In the genomic region with DNA sequence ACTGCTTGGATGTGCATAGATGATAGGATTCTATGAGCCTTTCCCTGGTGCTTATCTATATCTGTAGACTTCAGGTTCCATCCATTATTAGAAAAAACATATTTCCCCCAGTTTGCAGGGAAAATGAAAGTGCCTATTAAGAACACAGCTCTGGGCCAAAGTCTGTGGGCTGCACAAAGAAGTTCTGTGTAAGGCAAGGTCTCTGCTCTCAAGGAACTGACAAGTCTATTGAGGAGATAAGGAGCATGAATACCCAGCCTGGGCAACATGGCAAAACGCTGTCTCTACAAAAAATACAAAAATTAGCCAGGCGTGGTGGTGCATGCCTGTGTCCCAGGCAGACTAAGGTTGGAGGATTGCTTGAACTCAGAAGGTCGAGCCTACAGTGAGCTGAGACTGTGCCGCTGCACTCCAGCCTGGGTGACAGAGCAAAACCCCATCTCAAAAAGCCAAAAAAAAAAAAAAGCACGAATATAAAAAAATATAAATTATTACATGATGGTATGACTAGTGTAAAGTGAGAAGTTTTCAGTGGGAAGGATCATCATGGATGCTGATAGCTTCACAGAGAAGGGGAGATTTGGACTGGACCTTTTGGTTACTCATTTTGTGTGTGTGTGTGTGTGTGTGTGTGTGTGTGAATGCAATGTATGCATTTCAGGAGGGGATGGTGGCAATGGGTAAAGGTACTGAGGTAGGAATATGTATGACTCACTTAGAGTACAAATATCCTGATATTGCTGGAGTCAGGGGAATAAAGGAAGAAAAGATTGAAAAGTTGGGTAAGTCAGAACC, we compare ENCODE assay signal across 1 cellular context.
TF ChIP-seq lines count a peak whose summit lies in the region.

No MANE protein-coding gene starts in this region.

TF ChIP-seq in H1, 55 proteins besides CTCF, POLR2A, EP300 and RAD21:
- no peak for TF ChIP-seq BRCA1 (IDR thresholded peaks at IDR 0.05; ENCODE audit: low read depth, low read length)
- TF ChIP-seq GABPA (IDR thresholded peaks at IDR 0.05; ENCODE audit: borderline replicate concordance, insufficient read depth, low read length), result no peak
- no peak for TF ChIP-seq CTBP2 (IDR thresholded peaks at IDR 0.05; ENCODE audit: borderline replicate concordance, insufficient read depth, insufficient read length, low read length)
- no peak for TF ChIP-seq SRF (IDR thresholded peaks at IDR 0.05; ENCODE audit: low read depth, low read length)
- TF ChIP-seq EGR1 (IDR thresholded peaks at IDR 0.05; ENCODE audit: borderline replicate concordance, low read depth, low read length), result no peak
- TF ChIP-seq NANOG (IDR thresholded peaks at IDR 0.05; ENCODE audit: insufficient read depth, low read depth, low read length, poor library complexity, severe bottlenecking), result no peak
- no peak for TF ChIP-seq RBBP5 (IDR thresholded peaks at IDR 0.05; ENCODE audit: borderline replicate concordance, low read depth, low read length)
- no peak for TF ChIP-seq KDM4A (IDR thresholded peaks at IDR 0.05; ENCODE audit: low read depth, low read length, severe bottlenecking)
- TF ChIP-seq SIRT6 (IDR thresholded peaks at IDR 0.05; ENCODE audit: low read length), result no peak
- TF ChIP-seq TCF12 (IDR thresholded peaks at IDR 0.05; ENCODE audit: low read depth, low read length), result no peak
- no peak for TF ChIP-seq CHD2 (IDR thresholded peaks at IDR 0.05; ENCODE audit: low read length)
- TF ChIP-seq CHD1 (IDR thresholded peaks at IDR 0.05; ENCODE audit: low read depth, low read length), result no peak
- TF ChIP-seq SP4 (IDR thresholded peaks at IDR 0.05; ENCODE audit: low read length), result no peak
- no peak for TF ChIP-seq TEAD4 (IDR thresholded peaks at IDR 0.05; ENCODE audit: low read depth, low read length)
- no peak for TF ChIP-seq BCL11A (IDR thresholded peaks at IDR 0.05; ENCODE audit: low read depth in 2 of 2, low read length in 2 of 2)
- TF ChIP-seq ZNF274 (IDR thresholded peaks at IDR 0.05; ENCODE audit: borderline replicate concordance, extremely low read depth, low read length), result no peak
- TF ChIP-seq KDM1A (IDR thresholded peaks at IDR 0.05; ENCODE audit: borderline replicate concordance, low read length), result no peak
- TF ChIP-seq RNF2 (IDR thresholded peaks at IDR 0.05; ENCODE audit: borderline replicate concordance, low read depth, low read length, missing control alignments, poor library complexity, severe bottlenecking), result no peak
